In the genomic region with DNA sequence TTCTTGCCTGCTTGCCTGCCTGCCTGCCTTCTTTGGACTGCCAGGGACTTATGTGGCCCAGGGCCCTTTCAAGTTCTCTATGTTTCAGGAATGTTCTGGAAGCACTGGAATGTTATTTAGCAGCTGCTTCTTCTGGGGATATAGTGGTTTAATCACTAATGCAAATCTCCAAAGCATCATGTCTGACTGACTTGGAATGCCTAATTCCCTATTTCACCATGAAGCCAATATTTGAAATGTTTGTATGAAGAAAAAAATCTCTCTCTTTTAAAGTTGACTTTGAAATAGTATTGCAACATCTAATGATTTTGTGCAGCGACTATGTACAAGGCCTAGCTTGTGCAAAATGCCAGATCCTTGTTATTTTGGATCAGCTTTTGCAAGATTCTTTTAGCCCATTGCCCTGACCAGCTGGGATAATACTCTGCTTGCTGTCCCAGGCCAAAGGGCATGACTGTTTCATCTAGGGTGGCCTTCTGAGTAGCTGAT, we compare ENCODE assay signal across 1 cellular context.
TF ChIP-seq lines count a peak whose summit lies in the region.

No MANE protein-coding gene starts in this region.

TF ChIP-seq in SK-N-SH treated with all-trans-retinoic acid at 6 μM for 48 hours, 23 proteins besides CTCF, POLR2A, EP300 and RAD21 (continued from another document):
- TF ChIP-seq ZFP30 (CRISPR knock-in tag; IDR thresholded peaks at IDR 0.05) (no peak), ZNF8 (CRISPR knock-in tag; IDR thresholded peaks at IDR 0.05) (no peak), ZC3H10 (CRISPR knock-in tag; IDR thresholded peaks at IDR 0.05) (no peak), ZNF565 (CRISPR knock-in tag; conservative IDR thresholded peaks at IDR 0.05; ENCODE audit: low read depth) (no peak), SNAI2 (CRISPR knock-in tag; IDR thresholded peaks at IDR 0.05) (no peak)
- TF ChIP-seq, protein P1, sequence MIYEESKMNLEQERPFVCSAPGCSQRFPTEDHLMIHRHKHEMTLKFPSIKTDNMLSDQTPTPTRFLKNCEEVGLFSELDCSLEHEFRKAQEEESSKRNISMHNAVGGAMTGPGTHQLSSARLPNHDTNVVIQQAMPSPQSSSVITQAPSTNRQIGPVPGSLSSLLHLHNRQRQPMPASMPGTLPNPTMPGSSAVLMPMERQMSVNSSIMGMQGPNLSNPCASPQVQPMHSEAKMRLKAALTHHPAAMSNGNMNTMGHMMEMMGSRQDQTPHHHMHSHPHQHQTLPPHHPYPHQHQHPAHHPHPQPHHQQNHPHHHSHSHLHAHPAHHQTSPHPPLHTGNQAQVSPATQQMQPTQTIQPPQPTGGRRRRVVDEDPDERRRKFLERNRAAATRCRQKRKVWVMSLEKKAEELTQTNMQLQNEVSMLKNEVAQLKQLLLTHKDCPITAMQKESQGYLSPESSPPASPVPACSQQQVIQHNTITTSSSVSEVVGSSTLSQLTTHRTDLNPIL (CRISPR knock-in tag; IDR thresholded peaks at IDR 0.05; ENCODE audit: low read depth), result no peak
- TF ChIP-seq, protein P2, sequence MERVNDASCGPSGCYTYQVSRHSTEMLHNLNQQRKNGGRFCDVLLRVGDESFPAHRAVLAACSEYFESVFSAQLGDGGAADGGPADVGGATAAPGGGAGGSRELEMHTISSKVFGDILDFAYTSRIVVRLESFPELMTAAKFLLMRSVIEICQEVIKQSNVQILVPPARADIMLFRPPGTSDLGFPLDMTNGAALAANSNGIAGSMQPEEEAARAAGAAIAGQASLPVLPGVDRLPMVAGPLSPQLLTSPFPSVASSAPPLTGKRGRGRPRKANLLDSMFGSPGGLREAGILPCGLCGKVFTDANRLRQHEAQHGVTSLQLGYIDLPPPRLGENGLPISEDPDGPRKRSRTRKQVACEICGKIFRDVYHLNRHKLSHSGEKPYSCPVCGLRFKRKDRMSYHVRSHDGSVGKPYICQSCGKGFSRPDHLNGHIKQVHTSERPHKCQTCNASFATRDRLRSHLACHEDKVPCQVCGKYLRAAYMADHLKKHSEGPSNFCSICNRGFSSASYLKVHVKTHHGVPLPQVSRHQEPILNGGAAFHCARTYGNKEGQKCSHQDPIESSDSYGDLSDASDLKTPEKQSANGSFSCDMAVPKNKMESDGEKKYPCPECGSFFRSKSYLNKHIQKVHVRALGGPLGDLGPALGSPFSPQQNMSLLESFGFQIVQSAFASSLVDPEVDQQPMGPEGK (CRISPR knock-in tag; IDR thresholded peaks at IDR 0.05; ENCODE audit: borderline replicate concordance), result no peak
